Comparison of ENCODE assay signal across 24 cellular contexts in the genomic region with DNA sequence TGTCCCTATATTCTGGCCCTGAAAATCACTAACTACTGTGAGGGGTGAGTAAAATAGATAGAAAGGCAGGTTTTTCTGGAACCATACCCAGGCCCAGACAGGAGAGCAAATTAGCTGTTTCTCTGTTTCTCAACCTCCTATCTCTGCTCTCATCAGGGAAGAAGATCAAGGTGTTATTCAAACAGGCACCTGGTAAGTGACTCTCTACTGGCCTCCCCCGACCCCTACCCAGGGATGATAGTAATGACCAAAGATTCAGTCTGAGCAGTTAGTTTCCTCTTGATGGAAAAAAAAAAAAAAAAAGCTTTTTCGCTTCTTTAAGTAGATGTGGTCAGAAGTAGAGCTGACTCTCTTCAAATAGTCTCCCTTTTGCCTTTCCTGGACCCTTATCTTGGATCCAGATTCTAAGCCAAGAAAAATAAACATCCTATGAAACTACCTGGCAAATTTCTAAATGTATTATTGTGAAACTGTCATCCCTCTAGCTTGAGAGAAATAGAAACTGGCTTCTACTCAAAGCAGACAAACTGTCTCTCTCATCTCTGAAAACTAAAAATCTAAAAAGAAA. TPM values are rescaled to one million over a fixed set of nuclear protein-coding genes. Genes with fewer than 3 reads are reported as not detected.
"Had no signal": no experiment of that assay in that cellular context is flagged by ENCODE, and none has a peak within 500 bp of the region (broad histone marks: within the 10 kb centered on the region; RNA-seq: fewer than 3 reads in every experiment).

No MANE protein-coding gene starts in this region.

- DNase-seq: colonic mucosa; effector CD8-positive, alpha-beta T cell; hypothalamus; kidney; left lung; mesenchymal stem cell; naive thymus-derived CD8-positive, alpha-beta T cell; nephron progenitor cell; nucleus accumbens; stimulated activated CD4-positive, alpha-beta T cell treated with anti-CD3 and anti-CD28 coated beads, Interleukin-2, amount 100 ng/mL, for 24 hours; stimulated activated CD4-positive, alpha-beta T cell treated with anti-CD3 and anti-CD28 coated beads, Interleukin-4, amount 100 ng/mL, for 24 hours; stimulated activated naive CD4-positive, alpha-beta T cell treated with Interleukin-2 at 50 U/mL for 16 hours; stomach; tibial artery had no signal

- ATAC-seq: left lung; naive thymus-derived CD8-positive, alpha-beta T cell; sciatic nerve; stimulated activated effector memory CD8-positive, alpha-beta T cell treated with anti-CD3 and anti-CD28 coated beads, Interleukin-12 subunit alpha, Interleukin-12 subunit beta, amount 100 ng/mL, for 72 hours had no signal

- H3K27ac ChIP-seq: colonic mucosa, esophagus muscularis mucosa, left lung, prostate gland, right atrium auricular region, stomach, tibial artery had no signal

- H3K27ac Mint-ChIP-seq: dendritic cell treated with granulocyte-macrophage colony-stimulating factor and Interleukin-4, amounts not matched to agents 40 ng/mL and 50 ng/mL, for 4 days; naive thymus-derived CD8-positive, alpha-beta T cell; nephron progenitor cell; stimulated activated effector memory CD8-positive, alpha-beta T cell treated with anti-CD3 and anti-CD28 coated beads, Interleukin-12 subunit alpha, Interleukin-12 subunit beta, amount 100 ng/mL, for 72 hours; type B pancreatic cell had no signal

- H3K27me3 ChIP-seq: colonic mucosa, left lung, right atrium auricular region, stomach, tibial artery had no signal

- H3K36me3 ChIP-seq: colonic mucosa, esophagus muscularis mucosa, left lung, prostate gland, right atrium auricular region, stomach, tibial artery had no signal

- H3K36me3 Mint-ChIP-seq: stimulated activated effector memory CD8-positive, alpha-beta T cell treated with anti-CD3 and anti-CD28 coated beads, Interleukin-12 subunit alpha, Interleukin-12 subunit beta, amount 100 ng/mL, for 72 hours; type B pancreatic cell had no signal

- H3K4me3 Mint-ChIP-seq: dendritic cell treated with granulocyte-macrophage colony-stimulating factor and Interleukin-4, amounts not matched to agents 40 ng/mL and 50 ng/mL, for 4 days; naive thymus-derived CD8-positive, alpha-beta T cell; nephron progenitor cell; stimulated activated effector memory CD8-positive, alpha-beta T cell treated with anti-CD3 and anti-CD28 coated beads, Interleukin-12 subunit alpha, Interleukin-12 subunit beta, amount 100 ng/mL, for 72 hours; type B pancreatic cell had no signal

- H3K4me1 Mint-ChIP-seq: naive thymus-derived CD8-positive, alpha-beta T cell; nephron progenitor cell; stimulated activated effector memory CD8-positive, alpha-beta T cell treated with anti-CD3 and anti-CD28 coated beads, Interleukin-12 subunit alpha, Interleukin-12 subunit beta, amount 100 ng/mL, for 72 hours had no signal

- H3K9me3 Mint-ChIP-seq: dendritic cell treated with granulocyte-macrophage colony-stimulating factor and Interleukin-4, amounts not matched to agents 40 ng/mL and 50 ng/mL, for 4 days; nephron progenitor cell; type B pancreatic cell had no signal

- H3K4me1 ChIP-seq: colonic mucosa, left lung, prostate gland, right atrium auricular region, stomach, tibial artery had no signal

- H3K4me3 ChIP-seq: colonic mucosa, esophagus muscularis mucosa, left lung, prostate gland, right atrium auricular region, stomach, tibial artery had no signal

- H3K9me3 ChIP-seq: colonic mucosa, esophagus muscularis mucosa, left lung, prostate gland, right atrium auricular region, stomach, tibial artery had no signal

- H3K27me3 Mint-ChIP-seq: dendritic cell treated with granulocyte-macrophage colony-stimulating factor and Interleukin-4, amounts not matched to agents 40 ng/mL and 50 ng/mL, for 4 days; naive thymus-derived CD8-positive, alpha-beta T cell; type B pancreatic cell had no signal

RNA-seq across cellular contexts. Expression of gene LRRC4C, which starts 9.9 kb away (rescaled TPM):
- total RNA-seq: endothelial cell of umbilical vein; lung microvascular endothelial cell; myocyte; naive thymus-derived CD8-positive, alpha-beta T cell had no signal
